Comparison of ENCODE assay signal across 8 cellular contexts in genomic region chr6:149566372-149567193, GRCh38. TPM values are rescaled to one million over a fixed set of nuclear protein-coding genes. Genes with fewer than 3 reads are reported as not detected.
DNase-seq lines count a peak whose midpoint lies in the region; ATAC-seq, FAIRE-seq and TF ChIP-seq lines count a peak whose summit lies in the region.

TSS of gene GINM1 (plus strand) at chr6:149566375. CDS start at chr6:149566415, 40 bp downstream.

- peak; percentile 36 for DNase-seq in D721Med (ENCODE audit: insufficient read length, low spot score)
- DNase-seq in HuH-7 (ENCODE audit: low spot score): peak; percentile 59
- peak; percentile 60 for DNase-seq in SW480 (ENCODE audit: low spot score)
- DNase-seq in amygdala (lab: John Stamatoyannopoulos, UW): peak in 30 of 56 donors; percentile 11 to 76 (median 51)
- DNase-seq in left ventricle myocardium superior: peak; percentile 68
- DNase-seq in putamen (ENCODE audit: low spot score): peak; percentile 27

- no peak for FAIRE-seq in D721Med (lab: Jason Lieb, UNC)

- TF ChIP-seq CTCF in D721Med (IDR thresholded peaks at IDR 0.05; ENCODE audit: insufficient read depth, missing control alignments): no peak

- intact Hi-C loops in left ventricle myocardium superior (cut with micrococcal nuclease): no loop called here

- peak; percentile 6 for ATAC-seq in GM21367 (IDR thresholded peaks at IDR 0.05; ENCODE audit: unreplicated experiment)
- ATAC-seq in left ventricle myocardium superior: peak; percentile 57
- no peak for ATAC-seq in HG03457 (IDR thresholded peaks at IDR 0.05; ENCODE audit: unreplicated experiment)

RNA-seq across cellular contexts. Expression of gene GINM1, which starts in this region (rescaled TPM):
- 55.2 TPM for total RNA-seq in left ventricle myocardium superior
